In genomic region chr19:11338569-11339253, GRCh38 we compare ENCODE assay signal across 7 cellular contexts. TPM values are rescaled to one million over a fixed set of nuclear protein-coding genes. Genes with fewer than 3 reads are reported as not detected.
DNase-seq lines count a peak whose midpoint lies in the region; ATAC-seq lines count a peak whose summit lies in the region.

No MANE protein-coding gene starts in this region.

- H3K27ac Mint-ChIP-seq in activated naive CD8-positive, alpha-beta T cell treated with anti-CD3 and anti-CD28 coated beads, Interleukin-2, amount 50 U/mL, for 24 hours, result no peak overlapping the region
- no peak overlapping the region for H3K27ac Mint-ChIP-seq in stimulated activated naive CD8-positive, alpha-beta T cell treated with anti-CD3 and anti-CD28 coated beads, Interleukin-15, amount 100 ng/mL, for 72 hours

- H3K9me3 Mint-ChIP-seq in activated naive CD8-positive, alpha-beta T cell treated with anti-CD3 and anti-CD28 coated beads, Interleukin-2, amount 50 U/mL, for 24 hours, result no peaks in the 10 kb centered on the region
- H3K9me3 Mint-ChIP-seq in stimulated activated naive CD8-positive, alpha-beta T cell treated with anti-CD3 and anti-CD28 coated beads, Interleukin-15, amount 100 ng/mL, for 72 hours, result peaks cover 0 to 6% of the 10 kb centered on the region in 2 donors

- H3K36me3 Mint-ChIP-seq in activated naive CD8-positive, alpha-beta T cell treated with anti-CD3 and anti-CD28 coated beads, Interleukin-2, amount 50 U/mL, for 24 hours (ENCODE audit: low read depth), result peaks cover 4% of the 10 kb centered on the region

- ATAC-seq in activated naive CD8-positive, alpha-beta T cell treated with anti-CD3 and anti-CD28 coated beads, Interleukin-2, amount 50 U/mL, for 24 hours, result no peak
- ATAC-seq in stimulated activated naive CD8-positive, alpha-beta T cell treated with anti-CD3 and anti-CD28 coated beads, Interleukin-15, amount 100 ng/mL, for 72 hours, result no peak
- ATAC-seq in GM19324 (IDR thresholded peaks at IDR 0.05; ENCODE audit: low FRiP score, unreplicated experiment), result no peak

- H3K4me3 Mint-ChIP-seq in activated naive CD8-positive, alpha-beta T cell treated with anti-CD3 and anti-CD28 coated beads, Interleukin-2, amount 50 U/mL, for 24 hours, result peak overlapping the region; percentile 67
- H3K4me3 Mint-ChIP-seq in stimulated activated naive CD8-positive, alpha-beta T cell treated with anti-CD3 and anti-CD28 coated beads, Interleukin-15, amount 100 ng/mL, for 72 hours, result peak overlapping the region; percentile 82 to 89

- DNase-seq in HT-29 (ENCODE audit: low spot score) (peak; percentile 7), iPS-NIHi11 (ENCODE audit: low spot score) (peak; percentile 29), GM19240 (ENCODE audit: insufficient read length, low spot score) (no peak)
- DNase-seq in activated naive CD8-positive, alpha-beta T cell treated with anti-CD3 and anti-CD28 coated beads, Interleukin-2, amount 50 U/mL, for 24 hours, result no peak
- DNase-seq in stimulated activated naive CD8-positive, alpha-beta T cell treated with anti-CD3 and anti-CD28 coated beads, Interleukin-15, amount 100 ng/mL, for 72 hours, result no peak
- no peak for DNase-seq in NK-92 treated with Interleukin-12 subunit alpha and Interleukin-12 subunit beta, amount 100 ng/mL, for 24 hours (lab: John Stamatoyannopoulos, UW)

- H3K4me1 Mint-ChIP-seq in activated naive CD8-positive, alpha-beta T cell treated with anti-CD3 and anti-CD28 coated beads, Interleukin-2, amount 50 U/mL, for 24 hours, result peaks cover 21% of the 10 kb centered on the region
- H3K4me1 Mint-ChIP-seq in stimulated activated naive CD8-positive, alpha-beta T cell treated with anti-CD3 and anti-CD28 coated beads, Interleukin-15, amount 100 ng/mL, for 72 hours, result peaks cover 30% of the 10 kb centered on the region

- H3K27me3 Mint-ChIP-seq in activated naive CD8-positive, alpha-beta T cell treated with anti-CD3 and anti-CD28 coated beads, Interleukin-2, amount 50 U/mL, for 24 hours, result no peaks in the 10 kb centered on the region
- H3K27me3 Mint-ChIP-seq in stimulated activated naive CD8-positive, alpha-beta T cell treated with anti-CD3 and anti-CD28 coated beads, Interleukin-15, amount 100 ng/mL, for 72 hours, result no peaks in the 10 kb centered on the region

RNA-seq across cellular contexts. Expression of gene RAB3D, which starts 0.7 kb away (rescaled TPM):
- 17.5 and 20.5 TPM in 2 replicates for total RNA-seq in HT-29 (2014; rRNA removed; shearing (Covaris generic))

RNA-seq across cellular contexts. Expression of gene TMEM205, which starts 7.4 kb away (rescaled TPM):
- 81.5 and 97.3 TPM in 2 replicates for total RNA-seq in HT-29 (2014; rRNA removed; shearing (Covaris generic))

RNA-seq across cellular contexts. Expression of gene CCDC159, which starts 7.6 kb away (rescaled TPM):
- total RNA-seq in HT-29 (2014; rRNA removed; shearing (Covaris generic)), result 3.5 and 9.2 TPM in 2 replicates

RNA-seq across cellular contexts. Expression of gene PLPPR2, which starts 16.5 kb away (rescaled TPM):
- total RNA-seq in HT-29 (2014; rRNA removed; shearing (Covaris generic)), result 1.7 and 3.6 TPM in 2 replicates

RNA-seq across cellular contexts. Expression of gene SWSAP1, which starts 35.8 kb away (rescaled TPM):
- 3.9 and 5.4 TPM in 2 replicates for total RNA-seq in HT-29 (2014; rRNA removed; shearing (Covaris generic))

Comparison
In these comparisons a context has a peak if more than half of its experiments do, and no peak if none do; other contexts are left out.
1. DNase-seq: peak in HT-29 (single experiment) and iPS-NIHi11 (single experiment); none in activated naive CD8-positive, alpha-beta T cell treated with anti-CD3 and anti-CD28 coated beads, Interleukin-2, amount 50 U/mL, for 24 hours (single experiment), stimulated activated naive CD8-positive, alpha-beta T cell treated with anti-CD3 and anti-CD28 coated beads, Interleukin-15, amount 100 ng/mL, for 72 hours (0 of 2), GM19240 (single experiment) and NK-92 treated with Interleukin-12 subunit alpha and Interleukin-12 subunit beta, amount 100 ng/mL, for 24 hours (single experiment).